25 cellular contexts compared by ENCODE assay signal in the genomic region with DNA sequence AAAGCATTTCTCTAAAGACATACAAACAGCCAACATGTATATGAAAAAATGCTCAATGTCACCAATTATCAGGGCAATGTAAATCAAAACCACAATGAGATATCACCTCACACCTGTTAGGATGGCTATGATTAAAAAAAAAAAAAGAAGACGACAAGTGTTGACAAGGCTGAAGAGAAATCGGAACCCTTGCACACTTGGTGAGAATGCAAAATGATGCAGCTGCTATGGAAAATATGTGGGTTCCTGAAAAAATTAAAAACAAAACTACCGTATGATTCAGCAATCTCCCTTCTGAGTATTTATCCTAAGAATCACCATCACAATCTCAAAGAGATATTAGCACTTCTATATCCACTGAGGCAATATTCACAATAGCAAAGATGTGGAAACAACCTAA.
"Had no signal": no experiment of that assay in that cellular context is flagged by ENCODE, and none has a peak within 500 bp of the region (broad histone marks: within the 10 kb centered on the region; RNA-seq: fewer than 3 reads in every experiment).

No MANE protein-coding gene starts in this region.

- H3K4me1 Mint-ChIP-seq: brain had no signal

- H3K4me3 ChIP-seq: SK-N-MC had no signal

- H3K27ac ChIP-seq: KMS-11, SK-N-MC, VCaP had no signal

- H3K27ac Mint-ChIP-seq: activated CD4-positive, alpha-beta T cell treated with anti-CD3 and anti-CD28 coated beads, Interleukin-2, amount 10 ng/mL, durations not matched to agents 24 days and 14 days; activated naive CD4-positive, alpha-beta T cell treated with anti-CD3 and anti-CD28 coated beads, Interleukin-2, amount 50 U/mL, for 24 hours; brain had no signal

- H3K9me3 Mint-ChIP-seq: central memory CD8-positive, alpha-beta T cell had no signal

- H3K9ac ChIP-seq: KMS-11 had no signal

- ATAC-seq: activated CD8-positive, alpha-beta memory T cell treated with anti-CD3 and anti-CD28 coated beads, Interleukin-2, amount 10 ng/mL, durations not matched to agents 7 days and 5 days; Panc1; Right ventricle myocardium inferior had no signal

- H3K4me2 ChIP-seq: KMS-11 had no signal

- FAIRE-seq: astrocyte had no signal

- H3K27me3 Mint-ChIP-seq: activated CD4-positive, alpha-beta T cell treated with anti-CD3 and anti-CD28 coated beads, Interleukin-2, amount 10 ng/mL, durations not matched to agents 24 days and 14 days; activated CD8-positive, alpha-beta memory T cell treated with anti-CD3 and anti-CD28 coated beads, Interleukin-2, amount 10 ng/mL, durations not matched to agents 7 days and 5 days; activated naive CD4-positive, alpha-beta T cell treated with anti-CD3 and anti-CD28 coated beads, Interleukin-2, amount 50 U/mL, for 24 hours; brain; central memory CD8-positive, alpha-beta T cell had no signal

- DNase-seq: activated CD4-positive, alpha-beta T cell treated with anti-CD3 and anti-CD28 coated beads, Interleukin-2, amount 10 ng/mL, durations not matched to agents 24 days and 14 days; activated CD4-positive, alpha-beta T cell treated with anti-CD3 and anti-CD28 coated beads, Interleukin-2, amount 50 U/mL, for 48 hours; activated CD8-positive, alpha-beta memory T cell treated with anti-CD3 and anti-CD28 coated beads, Interleukin-2, amount 10 ng/mL, durations not matched to agents 7 days and 5 days; activated effector memory CD4-positive, alpha-beta T cell treated with Interleukin-2 at 50 U/mL for 16 hours; activated naive CD4-positive, alpha-beta T cell; amygdala; MM.1S; NCI-H1105 treated with DMSO at 0.1 percent for 48 hours; NCI-H1436 treated with DMSO at 0.1 percent for 48 hours; NCI-H187 treated with DMSO at 0.1 percent for 48 hours; NCI-H345; NCI-H510A; NCI-H526 treated with DMSO at 0.1 percent for 48 hours; NCI-H82; OCI-M1; RPMI8226 had no signal

- H3K4me3 Mint-ChIP-seq: activated CD4-positive, alpha-beta T cell treated with anti-CD3 and anti-CD28 coated beads, Interleukin-2, amount 10 ng/mL, durations not matched to agents 24 days and 14 days; activated CD8-positive, alpha-beta memory T cell treated with anti-CD3 and anti-CD28 coated beads, Interleukin-2, amount 10 ng/mL, durations not matched to agents 7 days and 5 days; activated naive CD4-positive, alpha-beta T cell treated with anti-CD3 and anti-CD28 coated beads, Interleukin-2, amount 50 U/mL, for 24 hours; brain; central memory CD8-positive, alpha-beta T cell had no signal
